Comparison of ENCODE assay signal across 24 cellular contexts in genomic region chr2:32558492-32558891, GRCh38.
DNase-seq lines count a peak whose midpoint lies in the region; TF ChIP-seq lines count a peak whose summit lies in the region.
"Had no signal": no experiment of that assay in that cellular context is flagged by ENCODE, and none has a peak within 500 bp of the region (broad histone marks: within the 10 kb centered on the region; RNA-seq: fewer than 3 reads in every experiment).

No MANE protein-coding gene starts in this region.

- H3K9ac ChIP-seq in SK-N-MC (ENCODE audit: insufficient read length) = peak overlapping the region; percentile 50
- H3K9ac ChIP-seq: BLaER1 had no signal

- TF ChIP-seq CTCF in dorsolateral prefrontal cortex (IDR thresholded peaks at IDR 0.05 in 54 of 56, conservative IDR thresholded peaks at IDR 0.05 in 2 of 56; ENCODE audit: low read depth in 1 of 56, partially characterized antibody in 56 of 56) = no peak
- TF ChIP-seq CTCF in spleen (IDR thresholded peaks at IDR 0.05 in 8 of 11, conservative IDR thresholded peaks at IDR 0.05 in 3 of 11) = no peak

- TF ChIP-seq POLR2A in spleen (IDR thresholded peaks at IDR 0.05) = no peak

- intact Hi-C loops in dorsolateral prefrontal cortex (cut with DNase I) = loop anchor here (5.0 to 10.0 kb wide), 5 partner anchors 69 to 1026 kb away; partner anchors contain the start of genes LTBP1 (in 1 of the 2) and TTC27 (in 1 of the 2)
- intact Hi-C loops in spleen (cut with DNase I; ENCODE audit: low total_unique reads) = no loop called here

- peaks cover 0 to 14% (median 3%) of the 10 kb centered on the region in 6 donors for H3K4me1 ChIP-seq in spleen
- H3K4me1 ChIP-seq in effector memory CD4-positive, alpha-beta T cell (ENCODE audit: control insufficient read depth, insufficient read depth, low read length, poor library complexity, severe bottlenecking) = no peaks in the 10 kb centered on the region
- H3K4me1 ChIP-seq: BLaER1, SJSA1 had no signal

- H3K27ac ChIP-seq in SK-N-MC (peak overlapping the region; percentile 84), dorsolateral prefrontal cortex (peak overlapping the region; percentile 45 to 96 (median 87)), spleen (peak overlapping the region in 2 of 8 donors; percentile 76 to 78)
- no peak overlapping the region for H3K27ac ChIP-seq in effector memory CD4-positive, alpha-beta T cell (ENCODE audit: insufficient read depth, low read length, poor library complexity, severe bottlenecking)
- H3K27ac ChIP-seq: BLaER1, SJSA1, skin epidermis had no signal

- no peaks in the 10 kb centered on the region for H3K9me3 ChIP-seq in SK-N-MC (ENCODE audit: low read depth, low read length)
- H3K9me3 ChIP-seq in spleen = no peaks in the 10 kb centered on the region
- H3K9me3 ChIP-seq in effector memory CD4-positive, alpha-beta T cell (ENCODE audit: control insufficient read depth, low read length) = no peaks in the 10 kb centered on the region
- H3K9me3 ChIP-seq: MG63, SJSA1 had no signal

- WGBS in spleen, 5 donors = 79 to 94% (median 85%) methylated on average over 2 of the region's 2 CpGs

- peaks cover 12% of the 10 kb centered on the region; the same call in 1 of the 2 replicates for H3K36me3 ChIP-seq in SK-N-MC (ENCODE audit: insufficient read depth, low read length)
- H3K36me3 ChIP-seq in spleen = peaks cover 0 to 75% (median 7%) of the 10 kb centered on the region in 6 donors
- H3K36me3 ChIP-seq in effector memory CD4-positive, alpha-beta T cell (ENCODE audit: control insufficient read depth, insufficient read depth, low read length) = peaks cover 5% of the 10 kb centered on the region

- peak; percentile 69 for DNase-seq in COLO829 (ENCODE audit: low spot score)
- no peak for DNase-seq in SK-N-MC (ENCODE audit: low read depth, low spot score)
- no peak for DNase-seq in dorsolateral prefrontal cortex
- DNase-seq in midbrain (lab: John Stamatoyannopoulos, UW) = peak; percentile 12
- DNase-seq in spleen = no peak
- no peak for DNase-seq in putamen (ENCODE audit: low spot score)
- no peak for DNase-seq in effector memory CD4-positive, alpha-beta T cell
- no peak for DNase-seq in amygdala (lab: John Stamatoyannopoulos, UW)
- DNase-seq: activated CD4-positive, alpha-beta memory T cell treated with anti-CD3 and anti-CD28 coated beads, Interleukin-2, amount 10 ng/mL, durations not matched to agents 7 days and 5 days; activated effector memory CD4-positive, alpha-beta T cell treated with Interleukin-2 at 50 U/mL for 16 hours; COR-L47; DMS79; GF-D8; HCEC 1CT; left colon; MG63; naive B cell; NCI-H1436 treated with DMSO at 0.1 percent for 48 hours; NCI-H446; NCI-H774; stimulated activated CD4-positive, alpha-beta T cell treated with anti-CD3 and anti-CD28 coated beads, Interleukin-2, amount 100 ng/mL, for 24 hours had no signal

- no peak overlapping the region for H3K4me3 ChIP-seq in SK-N-MC
- peak overlapping the region in 16 of 59 donors; percentile 0 to 53 (median 24) for H3K4me3 ChIP-seq in dorsolateral prefrontal cortex
- no peak overlapping the region for H3K4me3 ChIP-seq in spleen
- H3K4me3 ChIP-seq in effector memory CD4-positive, alpha-beta T cell (ENCODE audit: insufficient read depth, low read depth, low read length, poor library complexity, severe bottlenecking) = no peak overlapping the region
- H3K4me3 ChIP-seq: BLaER1, MG63, SJSA1, skin epidermis had no signal

- H3K27me3 ChIP-seq in dorsolateral prefrontal cortex (no peaks in the 10 kb centered on the region), spleen (replicated peaks in 1 of 7) (no peaks in the 10 kb centered on the region)
- no peaks in the 10 kb centered on the region for H3K27me3 ChIP-seq in effector memory CD4-positive, alpha-beta T cell (replicated peaks; ENCODE audit: control insufficient read depth, insufficient read depth, low read length, poor library complexity, severe bottlenecking)
- H3K27me3 ChIP-seq: BLaER1, MG63, SJSA1 had no signal

Comparison
In these comparisons a context has a peak if more than half of its experiments do, and no peak if none do; other contexts are left out.
1. DNase-seq: peak in COLO829 (single experiment) and midbrain (single experiment); none in SK-N-MC (single experiment), dorsolateral prefrontal cortex (0 of 10), spleen (single experiment), putamen (single experiment), effector memory CD4-positive, alpha-beta T cell (0 of 3) and amygdala (0 of 56).